In genomic region chr16:69954241-69954640, GRCh38 we compare ENCODE assay signal across 1 cellular context. TPM values are rescaled to one million over a fixed set of nuclear protein-coding genes. Genes with fewer than 3 reads are reported as not detected.
"Had no signal": no experiment of that assay in that cellular context is flagged by ENCODE, and none has a peak within 500 bp of the region (broad histone marks: within the 10 kb centered on the region; RNA-seq: fewer than 3 reads in every experiment).

No MANE protein-coding gene starts in this region.

RNA-seq across cellular contexts. Expression of gene CLEC18A, which starts 3.1 kb away (rescaled TPM):
- total RNA-seq: SJSA1 had no signal
